ENCODE assay signal across 24 cellular contexts in genomic region chr18:69495338-69495737, GRCh38.
A peak's percentile ranks its signal among the peaks of the same experiment; 100 is the strongest.
DNase-seq lines count a peak whose midpoint lies in the region; ATAC-seq, FAIRE-seq and TF ChIP-seq lines count a peak whose summit lies in the region.
"Had no signal": no experiment of that assay in that cellular context is flagged by ENCODE, and none has a peak within 500 bp of the region (broad histone marks: within the 10 kb centered on the region; RNA-seq: fewer than 3 reads in every experiment).

No MANE protein-coding gene starts in this region.

- CTCF ChIA-PET in GM12878 (lab: Yijun Ruan, JAX) = no interaction called here

- FAIRE-seq in GM12878 (lab: Jason Lieb, UNC) = no peak
- FAIRE-seq: A204.1, RCC 7860 had no signal

- no peak overlapping the region for H3K4me2 ChIP-seq in Karpas-422 (ENCODE audit: low read depth, low read length, poor library complexity, severe bottlenecking)
- H3K4me2 ChIP-seq in GM12878 (ENCODE audit: control insufficient read depth, insufficient read depth) = no peak overlapping the region

- in situ Hi-C loops in GM12878 (cut with MboI) = no loop called here

- RAD21 ChIA-PET in GM12878 (lab: Charles Lee; ENCODE audit: unreplicated experiment) = no interaction called here

- no peaks in the 10 kb centered on the region; the same call in 1 of the 2 replicates for H3K9me3 ChIP-seq in Karpas-422 (ENCODE audit: low read length)
- no peaks in the 10 kb centered on the region for H3K9me3 ChIP-seq in GM12878 (replicated peaks; ENCODE audit: control insufficient read depth, insufficient read depth, low read length)

- TF ChIP-seq EP300 in GM12878 (IDR thresholded peaks at IDR 0.05; ENCODE audit: borderline replicate concordance in 1 of 2, control insufficient read depth in 1 of 2, low read depth in 2 of 2, low read length in 2 of 2) = no peak

- H3K36me3 ChIP-seq in Karpas-422 (ENCODE audit: insufficient read depth, low read length) (no peaks in the 10 kb centered on the region), GM12878 (ENCODE audit: control insufficient read depth in 2 of 2, insufficient read depth in 2 of 2, low read length in 1 of 2) (no peaks in the 10 kb centered on the region)

- H3K9me2 ChIP-seq in Karpas-422 (replicated peaks; ENCODE audit: insufficient read depth, low read length) = no peaks in the 10 kb centered on the region

- ATAC-seq in stimulated activated naive CD8-positive, alpha-beta T cell treated with anti-CD3 and anti-CD28 coated beads, Interleukin-15, amount 100 ng/mL, for 72 hours = peak; percentile 37
- no peak for ATAC-seq in stimulated activated naive CD8-positive, alpha-beta T cell treated with anti-CD3 and anti-CD28 coated beads, Interleukin-15, Interleukin-2, amounts not matched to agents 100 U/mL and 50 U/mL, for 24 hours
- peak; percentile 25; the same call in 1 of the 3 replicates for ATAC-seq in GM12878
- ATAC-seq in GM18502 (IDR thresholded peaks at IDR 0.05; ENCODE audit: poor library complexity, unreplicated experiment) = no peak
- ATAC-seq: HCT116 had no signal

- WGBS in GM12878 (ENCODE audit: insufficient coverage, insufficient replicate concordance, low lambda C conversion rate, missing lambda C conversion rate) = 21% methylated on average over 5 of the region's 5 CpGs

- no peak for TF ChIP-seq RAD21 in GM12878 (IDR thresholded peaks at IDR 0.05; ENCODE audit: insufficient read depth, low read depth, low read length)

- SMC1A ChIA-PET in GM12878 (lab: Charles Lee; ENCODE audit: uncharacterized antibody, unreplicated experiment) = no interaction called here

- no peak overlapping the region for H3K4me3 Mint-ChIP-seq in stimulated activated naive CD8-positive, alpha-beta T cell treated with anti-CD3 and anti-CD28 coated beads, Interleukin-15, amount 100 ng/mL, for 72 hours
- H3K4me3 Mint-ChIP-seq: B cell, CD14-positive monocyte had no signal

- H2AFZ ChIP-seq in Karpas-422 (ENCODE audit: low read length) (no peak overlapping the region), GM12878 (ENCODE audit: control insufficient read depth, low read depth, low read length) (no peak overlapping the region)

- H3K27ac ChIP-seq in Karpas-422 (ENCODE audit: low read length) = no peak overlapping the region
- H3K27ac ChIP-seq in GM12878 (ENCODE audit: control insufficient read depth, insufficient read depth) = no peak overlapping the region

- no peaks in the 10 kb centered on the region for H3K4me1 ChIP-seq in Karpas-422 (ENCODE audit: low read length)
- H3K4me1 ChIP-seq in GM12878 (ENCODE audit: control insufficient read depth, insufficient read depth, low read length) = no peaks in the 10 kb centered on the region

- no peak overlapping the region for H3K27ac Mint-ChIP-seq in stimulated activated naive CD8-positive, alpha-beta T cell treated with anti-CD3 and anti-CD28 coated beads, Interleukin-15, amount 100 ng/mL, for 72 hours
- H3K27ac Mint-ChIP-seq: B cell, CD14-positive monocyte had no signal

- H3K4me1 Mint-ChIP-seq in stimulated activated naive CD8-positive, alpha-beta T cell treated with anti-CD3 and anti-CD28 coated beads, Interleukin-15, amount 100 ng/mL, for 72 hours = no peaks in the 10 kb centered on the region
- H3K4me1 Mint-ChIP-seq: B cell, CD14-positive monocyte had no signal

- H3K9ac ChIP-seq in Karpas-422 (ENCODE audit: low read length) = no peak overlapping the region
- H3K9ac ChIP-seq in GM12878 (ENCODE audit: control insufficient read depth, insufficient read depth, low read length) = no peak overlapping the region

- intact Hi-C loops in GM12878 (cut with micrococcal nuclease; ENCODE audit: unreplicated experiment) = no loop called here

- no TSS peak for BruUV-seq in GM12878 (replicated peaks; lab: Mats Ljungman, UMichigan)

- H3K27me3 Mint-ChIP-seq in stimulated activated naive CD8-positive, alpha-beta T cell treated with anti-CD3 and anti-CD28 coated beads, Interleukin-15, amount 100 ng/mL, for 72 hours = no peaks in the 10 kb centered on the region
- H3K27me3 Mint-ChIP-seq: B cell had no signal

- no peaks in the 10 kb centered on the region for H3K27me3 ChIP-seq in Karpas-422 (ENCODE audit: low read length)
- H3K27me3 ChIP-seq in GM12878 (replicated peaks in 1 of 2; ENCODE audit: control insufficient read depth in 2 of 2, insufficient read depth in 2 of 2, low read length in 1 of 2) = no peaks in the 10 kb centered on the region

- no peak for DNase-seq in stimulated activated naive CD8-positive, alpha-beta T cell treated with anti-CD3 and anti-CD28 coated beads, Interleukin-15, amount 100 ng/mL, for 72 hours
- no peak for DNase-seq in stimulated activated naive CD8-positive, alpha-beta T cell treated with anti-CD3 and anti-CD28 coated beads, Interleukin-15, Interleukin-2, amounts not matched to agents 100 U/mL and 50 U/mL, for 24 hours
- DNase-seq in Karpas-422 = peak; percentile 57
- DNase-seq in GM12878 (ENCODE audit: low read depth, low spot score) = no peak
- DNase-seq in iPS-NIHi11 (ENCODE audit: low spot score) = no peak
- no peak for DNase-seq in NCI-H1048 (lab: John Stamatoyannopoulos, UW)
- DNase-seq: DMS79, GOT3, KG1, NCI-H1105 treated with DMSO at 0.1 percent for 48 hours, NCI-H1694, NCI-H2171, NCI-H524 treated with DMSO at 0.1 percent for 48 hours, NCI-H82, OCI-M1, SHP77, SW 1271, T-helper 2 cell had no signal

- POLR2A ChIA-PET in GM12878 (lab: Charles Lee) = no interaction called here

- no peak for TF ChIP-seq CTCF in GM12878 (IDR thresholded peaks at IDR 0.05 in 2 of 3, conservative IDR thresholded peaks at IDR 0.05 in 1 of 3; ENCODE audit: control insufficient read depth in 2 of 3, extremely low read depth in 1 of 3, insufficient read depth in 1 of 3, low read depth in 3 of 3, low read length in 3 of 3)

- no peak for TF ChIP-seq POLR2A in GM12878 (IDR thresholded peaks at IDR 0.05; ENCODE audit: low read depth, low read length)

- H4K20me1 ChIP-seq in Karpas-422 (ENCODE audit: insufficient read depth, low read depth, low read length) = no peaks in the 10 kb centered on the region
- no peaks in the 10 kb centered on the region for H4K20me1 ChIP-seq in GM12878 (ENCODE audit: control insufficient read depth, insufficient read depth)

- H3K9me3 Mint-ChIP-seq in stimulated activated naive CD8-positive, alpha-beta T cell treated with anti-CD3 and anti-CD28 coated beads, Interleukin-15, amount 100 ng/mL, for 72 hours = no peaks in the 10 kb centered on the region

- H3K4me3 ChIP-seq in Karpas-422 (ENCODE audit: low read length) = no peak overlapping the region
- H3K4me3 ChIP-seq in GM12878 = no peak overlapping the region

- H3K79me2 ChIP-seq in Karpas-422 (ENCODE audit: low read length) (no peaks in the 10 kb centered on the region), GM12878 (ENCODE audit: control insufficient read depth, insufficient read depth, low read length) (no peaks in the 10 kb centered on the region)

TF ChIP-seq in GM12878, 131 proteins besides CTCF, POLR2A, EP300 and RAD21 (continues in another document):
- TF ChIP-seq DPF2 (IDR thresholded peaks at IDR 0.05) = no peak
- no peak for TF ChIP-seq MXI1 (IDR thresholded peaks at IDR 0.05; ENCODE audit: low read depth, low read length)
- no peak for TF ChIP-seq JUND (IDR thresholded peaks at IDR 0.05; ENCODE audit: low read depth, low read length)
- TF ChIP-seq IKZF1 (conservative IDR thresholded peaks at IDR 0.05) = no peak
- no peak for TF ChIP-seq CEBPZ (IDR thresholded peaks at IDR 0.05; ENCODE audit: low read depth, low read length)
- TF ChIP-seq RAD51 (IDR thresholded peaks at IDR 0.05) = no peak
- no peak for TF ChIP-seq NR2C1 (IDR thresholded peaks at IDR 0.05)
- TF ChIP-seq ZBTB33 (IDR thresholded peaks at IDR 0.05) = no peak
- no peak for TF ChIP-seq SMAD1 (IDR thresholded peaks at IDR 0.05; ENCODE audit: low read depth, partially characterized antibody)
- no peak for TF ChIP-seq CHD4 (IDR thresholded peaks at IDR 0.05)

Comparison
In these comparisons a context has a peak if more than half of its experiments do, and no peak if none do; other contexts are left out.
1. ATAC-seq: peak in stimulated activated naive CD8-positive, alpha-beta T cell treated with anti-CD3 and anti-CD28 coated beads, Interleukin-15, amount 100 ng/mL, for 72 hours (single experiment) and GM12878 (single experiment); none in stimulated activated naive CD8-positive, alpha-beta T cell treated with anti-CD3 and anti-CD28 coated beads, Interleukin-15, Interleukin-2, amounts not matched to agents 100 U/mL and 50 U/mL, for 24 hours (single experiment) and GM18502 (single experiment).